Comparison of ENCODE assay signal across 34 cellular contexts in the genomic region with DNA sequence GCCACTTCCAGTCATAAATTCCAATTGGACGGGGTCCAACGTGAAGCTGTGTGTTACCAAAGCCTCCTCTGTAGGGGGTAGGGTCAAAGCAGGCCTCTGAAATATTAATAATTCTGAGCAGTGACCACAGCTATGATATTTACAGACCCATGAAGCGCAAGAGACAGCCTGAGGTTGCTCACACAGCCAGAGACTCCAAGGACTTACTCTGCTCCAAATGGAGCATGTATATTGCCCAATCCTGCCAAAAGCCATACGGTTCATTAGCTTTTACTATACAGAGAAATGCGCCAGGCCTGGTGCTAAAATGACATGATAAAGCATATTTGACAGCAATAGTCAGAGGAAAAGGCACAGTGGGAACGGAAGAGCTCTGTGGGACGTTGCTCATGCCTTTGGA.
DNase-seq lines count a peak whose midpoint lies in the region; ATAC-seq and TF ChIP-seq lines count a peak whose summit lies in the region.
"Had no signal": no experiment of that assay in that cellular context is flagged by ENCODE, and none has a peak within 500 bp of the region (broad histone marks: within the 10 kb centered on the region; RNA-seq: fewer than 3 reads in every experiment).

No MANE protein-coding gene starts in this region.

- DNase-seq in AG09309 (ENCODE audit: low read depth), result peak; percentile 24
- DNase-seq in LoVo (ENCODE audit: low spot score), result peak; percentile 14
- DNase-seq in SK-N-MC (ENCODE audit: low read depth, low spot score), result peak; percentile 84
- peak; percentile 12 for DNase-seq in fibroblast of villous mesenchyme (ENCODE audit: low read depth)
- DNase-seq in CD8-positive, alpha-beta memory T cell, result no peak
- no peak for DNase-seq in caudate nucleus (lab: John Stamatoyannopoulos, UW)
- DNase-seq: activated CD4-positive, alpha-beta T cell treated with anti-CD3 and anti-CD28 coated beads for 48 hours; activated CD8-positive, alpha-beta memory T cell treated with anti-CD3 and anti-CD28 coated beads for 24 hours; activated T-cell treated with anti-CD3 and anti-CD28 coated beads for 4 hours; amygdala; cortex of kidney; DMS53; effector memory CD4-positive, alpha-beta T cell; glutamatergic neuron; left lung; mesenchymal stem cell; NCI-H1417; NCI-H2081 treated with DMSO at 0.1 percent for 48 hours; NCI-H345; NCI-H748 treated with DMSO at 0.1 percent for 48 hours; pancreas; Peyer's patch; right cardiac atrium; SIG-M5; stimulated activated CD4-positive, alpha-beta T cell treated with anti-CD3 and anti-CD28 coated beads, Interleukin-4, amount 100 ng/mL, for 1 hour; T1000; transverse colon had no signal

- H3K4me1 ChIP-seq in CD8-positive, alpha-beta memory T cell (ENCODE audit: insufficient read depth, low read length), result no peaks in the 10 kb centered on the region
- H3K4me1 ChIP-seq: BLaER1, left lung, pancreas, Peyer's patch, transverse colon had no signal

- no peak overlapping the region for H3K4me3 Mint-ChIP-seq in CD8-positive, alpha-beta memory T cell
- H3K4me3 Mint-ChIP-seq: activated naive CD4-positive, alpha-beta T cell treated with anti-CD3 and anti-CD28 coated beads, Interleukin-2, amount 50 U/mL, for 24 hours; neural crest cell had no signal

- H3K36me3 ChIP-seq in SK-N-MC (ENCODE audit: insufficient read depth, low read length), result no peaks in the 10 kb centered on the region
- H3K36me3 ChIP-seq in CD8-positive, alpha-beta memory T cell (ENCODE audit: insufficient read depth, low read length), result no peaks in the 10 kb centered on the region
- H3K36me3 ChIP-seq: BLaER1, left lung, pancreas, Peyer's patch, transverse colon had no signal

- no peaks in the 10 kb centered on the region for H3K27me3 ChIP-seq in CD8-positive, alpha-beta memory T cell (ENCODE audit: insufficient read depth, low read length, poor library complexity, severe bottlenecking)
- H3K27me3 ChIP-seq: BLaER1, left lung, pancreas, Peyer's patch, transverse colon had no signal

- no peaks in the 10 kb centered on the region for H3K9me3 ChIP-seq in SK-N-MC (ENCODE audit: low read depth, low read length)
- no peaks in the 10 kb centered on the region for H3K9me3 ChIP-seq in CD8-positive, alpha-beta memory T cell (ENCODE audit: low read length)
- H3K9me3 ChIP-seq: BLaER1, left lung, pancreas, Peyer's patch, transverse colon had no signal

- CTCF ChIA-PET in CD8-positive, alpha-beta memory T cell (lab: Charles Lee), result no interaction called here

- POLR2A ChIA-PET in CD8-positive, alpha-beta memory T cell (lab: Charles Lee), result no interaction called here

- H3K27me3 Mint-ChIP-seq in CD8-positive, alpha-beta memory T cell, result peaks cover 3 to 19% of the 10 kb centered on the region in 2 donors

- H3K27ac Mint-ChIP-seq in CD8-positive, alpha-beta memory T cell, result no peak overlapping the region
- H3K27ac Mint-ChIP-seq: activated naive CD4-positive, alpha-beta T cell treated with anti-CD3 and anti-CD28 coated beads, Interleukin-2, amount 50 U/mL, for 24 hours had no signal

- no peaks in the 10 kb centered on the region for H3K4me1 Mint-ChIP-seq in CD8-positive, alpha-beta memory T cell
- H3K4me1 Mint-ChIP-seq: activated naive CD4-positive, alpha-beta T cell treated with anti-CD3 and anti-CD28 coated beads, Interleukin-2, amount 50 U/mL, for 24 hours; neural crest cell had no signal

- H3K4me3 ChIP-seq in AG09309 (ENCODE audit: control insufficient read depth, low read depth, low read length) (no peak overlapping the region), SK-N-MC (peak overlapping the region; percentile 8), fibroblast of villous mesenchyme (ENCODE audit: low read depth, low read length) (no peak overlapping the region)
- no peak overlapping the region for H3K4me3 ChIP-seq in CD8-positive, alpha-beta memory T cell (ENCODE audit: low read length)
- H3K4me3 ChIP-seq: BLaER1, K562, left lung, pancreas, Peyer's patch, transverse colon had no signal

- TF ChIP-seq CTCF in AG09309 (IDR thresholded peaks at IDR 0.05; ENCODE audit: control insufficient read depth, insufficient read depth, low read depth, low read length, missing control alignments) (no peak), fibroblast of villous mesenchyme (IDR thresholded peaks at IDR 0.05; ENCODE audit: insufficient read depth, low read depth, low read length) (no peak)

- ATAC-seq in GM18517 (IDR thresholded peaks at IDR 0.05; ENCODE audit: unreplicated experiment) (no peak), HG03521 (IDR thresholded peaks at IDR 0.05; ENCODE audit: unreplicated experiment) (no peak)
- ATAC-seq: K562, left lung had no signal

- H3K9ac ChIP-seq in SK-N-MC (ENCODE audit: insufficient read length), result no peak overlapping the region
- H3K9ac ChIP-seq: BLaER1 had no signal

- peaks cover 0 to 5% (median 0%) of the 10 kb centered on the region in 5 donors for H3K9me3 Mint-ChIP-seq in CD8-positive, alpha-beta memory T cell
- H3K9me3 Mint-ChIP-seq: activated naive CD4-positive, alpha-beta T cell treated with anti-CD3 and anti-CD28 coated beads, Interleukin-2, amount 50 U/mL, for 24 hours; neural crest cell had no signal

- H3K27ac ChIP-seq in SK-N-MC (peak overlapping the region; percentile 79), caudate nucleus (ENCODE audit: low read depth, low read length) (no peak overlapping the region)
- H3K27ac ChIP-seq in CD8-positive, alpha-beta memory T cell (ENCODE audit: low read depth, low read length), result no peak overlapping the region
- H3K27ac ChIP-seq: BLaER1, epithelial cell of prostate, left lung, pancreas, Peyer's patch, transverse colon had no signal

- H3K36me3 Mint-ChIP-seq in CD8-positive, alpha-beta memory T cell, result no peaks in the 10 kb centered on the region
- H3K36me3 Mint-ChIP-seq: activated naive CD4-positive, alpha-beta T cell treated with anti-CD3 and anti-CD28 coated beads, Interleukin-2, amount 50 U/mL, for 24 hours had no signal

Comparison
In these comparisons a context has a peak if more than half of its experiments do, and no peak if none do; other contexts are left out.
1. DNase-seq: peak in AG09309 (single experiment), LoVo (single experiment), SK-N-MC (single experiment) and fibroblast of villous mesenchyme (single experiment); none in CD8-positive, alpha-beta memory T cell (0 of 5) and caudate nucleus (0 of 61).